Comparison of ENCODE assay signal across 8 cellular contexts in the genomic region with DNA sequence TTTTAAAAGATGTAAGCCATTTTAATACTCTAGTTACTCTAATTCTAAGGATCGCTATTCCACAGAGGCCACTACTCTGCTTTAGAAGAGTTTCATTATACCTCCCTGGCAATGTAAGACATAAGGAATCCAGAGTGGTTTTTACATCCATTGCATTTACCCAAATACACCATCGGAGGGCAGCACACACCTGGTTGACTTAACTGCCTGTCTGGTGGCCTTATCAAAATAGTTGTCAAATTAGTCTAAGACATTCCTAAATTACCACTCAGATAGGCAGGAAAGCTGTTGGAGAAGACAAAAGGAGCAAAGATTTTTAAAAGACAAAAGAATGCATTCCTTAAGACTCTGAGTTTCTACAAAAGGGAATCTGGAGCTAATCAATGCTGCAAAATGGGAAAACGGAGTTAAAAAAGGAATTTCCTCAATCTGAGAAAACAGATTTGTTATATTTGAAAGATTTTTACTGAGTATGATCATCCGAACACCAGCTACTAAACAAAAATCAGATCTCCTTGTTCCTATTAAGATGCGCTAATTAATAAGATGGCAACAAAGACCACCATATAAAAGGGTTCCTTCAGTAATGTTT. TPM values are rescaled to one million over a fixed set of nuclear protein-coding genes. Genes with fewer than 3 reads are reported as not detected.
DNase-seq lines count a peak whose midpoint lies in the region; ATAC-seq and TF ChIP-seq lines count a peak whose summit lies in the region.

No MANE protein-coding gene starts in this region.

- no peaks in the 10 kb centered on the region for H3K27me3 ChIP-seq in upper lobe of right lung

- DNase-seq in activated gamma-delta T cell treated with Interleukin-2 at 50 U/mL for 16 hours (peak; percentile 29), activated gamma-delta T cell (lab: John Stamatoyannopoulos, UW) (no peak), NCI-H2196 treated with DMSO at 0.1 percent for 48 hours (lab: John Stamatoyannopoulos, UW; ENCODE audit: unreplicated experiment) (peak; percentile 60), epithelial cell of esophagus (ENCODE audit: low read depth) (peak; percentile 82), middle frontal gyrus (ENCODE audit: extremely low spot score, low spot score) (peak; percentile 31), upper lobe of right lung (no peak)

- H3K36me3 ChIP-seq in upper lobe of right lung = no peaks in the 10 kb centered on the region

- H3K9me3 ChIP-seq in upper lobe of right lung = no peaks in the 10 kb centered on the region

- H3K4me3 ChIP-seq in epithelial cell of esophagus (ENCODE audit: low read length) (no peak overlapping the region), upper lobe of right lung (no peak overlapping the region)

- H3K4me1 ChIP-seq in upper lobe of right lung = no peaks in the 10 kb centered on the region

- intact Hi-C loops in upper lobe of right lung (cut with DNase I) = loop anchor here (10.0 kb wide), 1 partner anchor 309 kb away; a partner anchor contains a TSS

- H3K27ac ChIP-seq in VCaP (no peak overlapping the region; the same call in 1 of the 2 replicates), upper lobe of right lung (no peak overlapping the region)

- TF ChIP-seq CTCF in VCaP (conservative IDR thresholded peaks at IDR 0.05) = peak; percentile 94
- TF ChIP-seq CTCF in epithelial cell of esophagus (IDR thresholded peaks at IDR 0.05; ENCODE audit: insufficient read depth, low read depth, low read length, missing control alignments) = peak; percentile 90
- peak; percentile 81 for TF ChIP-seq CTCF in upper lobe of right lung (IDR thresholded peaks at IDR 0.05)

- peak; percentile 59 for ATAC-seq in HG03095 (IDR thresholded peaks at IDR 0.05; ENCODE audit: unreplicated experiment)
- ATAC-seq in upper lobe of right lung = peak; percentile 97

RNA-seq across cellular contexts. Expression of a gene that starts 33.8 kb away (rescaled TPM):
- total RNA-seq in upper lobe of right lung = 65.5 TPM

Comparison
In these comparisons a context has a peak if more than half of its experiments do, and no peak if none do; other contexts are left out.
1. DNase-seq: peak in activated gamma-delta T cell treated with Interleukin-2 at 50 U/mL for 16 hours (single experiment), NCI-H2196 treated with DMSO at 0.1 percent for 48 hours (single experiment), epithelial cell of esophagus (single experiment) and middle frontal gyrus (single experiment); none in activated gamma-delta T cell (single experiment) and upper lobe of right lung (single experiment).
2. Peak in every context shown above with its lines, with median percentiles within 50 percentile points of each other: CTCF ChIP-seq.